Comparison of ENCODE assay signal across 1 cellular context in the genomic region with DNA sequence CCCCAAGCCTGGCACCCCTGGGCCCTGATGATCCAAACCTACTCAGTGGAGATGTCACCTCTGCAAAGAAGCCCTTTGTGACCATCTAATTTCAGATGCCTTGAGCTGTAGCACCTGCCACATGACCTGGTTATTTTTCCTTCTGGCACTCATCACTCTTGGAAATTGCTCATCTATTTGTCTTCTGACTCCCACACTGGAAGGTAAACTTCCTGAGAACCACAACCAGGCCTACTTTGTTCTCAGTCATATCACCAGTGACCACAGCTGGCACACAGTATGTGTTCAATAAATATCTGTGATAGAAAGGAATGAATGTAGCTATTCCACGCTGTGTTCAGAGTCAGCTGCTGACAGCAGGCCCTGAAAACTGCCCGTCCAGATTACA.
TF ChIP-seq lines count a peak whose summit lies in the region.

No MANE protein-coding gene starts in this region.

TF ChIP-seq in A549, 52 proteins besides CTCF, POLR2A, EP300 and RAD21 (continued from another document):
- TF ChIP-seq, protein P1, sequence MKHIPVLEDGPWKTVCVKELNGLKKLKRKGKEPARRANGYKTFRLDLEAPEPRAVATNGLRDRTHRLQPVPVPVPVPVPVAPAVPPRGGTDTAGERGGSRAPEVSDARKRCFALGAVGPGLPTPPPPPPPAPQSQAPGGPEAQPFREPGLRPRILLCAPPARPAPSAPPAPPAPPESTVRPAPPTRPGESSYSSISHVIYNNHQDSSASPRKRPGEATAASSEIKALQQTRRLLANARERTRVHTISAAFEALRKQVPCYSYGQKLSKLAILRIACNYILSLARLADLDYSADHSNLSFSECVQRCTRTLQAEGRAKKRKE (CRISPR knock-in tag; IDR thresholded peaks at IDR 0.05; ENCODE audit: low read depth): peak; percentile 30; the same call in 1 of the 2 replicates
- TF ChIP-seq RARB (CRISPR knock-in tag; IDR thresholded peaks at IDR 0.05) (no peak), POLR2AphosphoS2 (conservative IDR thresholded peaks at IDR 0.05; ENCODE audit: low read length) (no peak), NR3C1 (IDR thresholded peaks at IDR 0.05) (no peak), ZC3H11A (IDR thresholded peaks at IDR 0.05) (no peak), NPAS2 (CRISPR knock-in tag; IDR thresholded peaks at IDR 0.05; ENCODE audit: borderline replicate concordance) (no peak), EHMT2 (IDR thresholded peaks at IDR 0.05; ENCODE audit: low read depth) (no peak), EHF (CRISPR knock-in tag; IDR thresholded peaks at IDR 0.05) (no peak), SREBF2 (IDR thresholded peaks at IDR 0.05) (no peak), FOXS1 (CRISPR knock-in tag; IDR thresholded peaks at IDR 0.05) (no peak), HOXA7 (CRISPR knock-in tag; IDR thresholded peaks at IDR 0.05) (no peak), CBX2 (IDR thresholded peaks at IDR 0.05; ENCODE audit: borderline replicate concordance, low read depth) (no peak), BHLHE40 (IDR thresholded peaks at IDR 0.05; ENCODE audit: low read depth, low read length) (no peak), GATA3 (IDR thresholded peaks at IDR 0.05; ENCODE audit: borderline replicate concordance) (peak; percentile 76; the same call in 1 of the 2 replicates), RNF2 (IDR thresholded peaks at IDR 0.05; ENCODE audit: borderline replicate concordance, low read depth) (no peak), HDAC2 (IDR thresholded peaks at IDR 0.05) (no peak), RCOR1 (IDR thresholded peaks at IDR 0.05; ENCODE audit: low read depth, low read length) (no peak), KDM5A (IDR thresholded peaks at IDR 0.05) (no peak), HEYL (CRISPR knock-in tag; IDR thresholded peaks at IDR 0.05) (no peak), TP53 (CRISPR knock-in tag; IDR thresholded peaks at IDR 0.05) (no peak), CBX8 (IDR thresholded peaks at IDR 0.05) (no peak), PHF8 (IDR thresholded peaks at IDR 0.05; ENCODE audit: borderline replicate concordance, low read depth) (no peak), ZNF302 (CRISPR knock-in tag; IDR thresholded peaks at IDR 0.05) (no peak), HOXB13 (CRISPR knock-in tag; IDR thresholded peaks at IDR 0.05; ENCODE audit: low read depth) (0 out of 2 replicates have a peak, but pooled peaks have one; percentile 10), ZFP36 (IDR thresholded peaks at IDR 0.05; ENCODE audit: borderline replicate concordance, partially characterized antibody) (no peak), MAFK (IDR thresholded peaks at IDR 0.05; ENCODE audit: partially characterized antibody) (no peak)
- TF ChIP-seq, protein P2, sequence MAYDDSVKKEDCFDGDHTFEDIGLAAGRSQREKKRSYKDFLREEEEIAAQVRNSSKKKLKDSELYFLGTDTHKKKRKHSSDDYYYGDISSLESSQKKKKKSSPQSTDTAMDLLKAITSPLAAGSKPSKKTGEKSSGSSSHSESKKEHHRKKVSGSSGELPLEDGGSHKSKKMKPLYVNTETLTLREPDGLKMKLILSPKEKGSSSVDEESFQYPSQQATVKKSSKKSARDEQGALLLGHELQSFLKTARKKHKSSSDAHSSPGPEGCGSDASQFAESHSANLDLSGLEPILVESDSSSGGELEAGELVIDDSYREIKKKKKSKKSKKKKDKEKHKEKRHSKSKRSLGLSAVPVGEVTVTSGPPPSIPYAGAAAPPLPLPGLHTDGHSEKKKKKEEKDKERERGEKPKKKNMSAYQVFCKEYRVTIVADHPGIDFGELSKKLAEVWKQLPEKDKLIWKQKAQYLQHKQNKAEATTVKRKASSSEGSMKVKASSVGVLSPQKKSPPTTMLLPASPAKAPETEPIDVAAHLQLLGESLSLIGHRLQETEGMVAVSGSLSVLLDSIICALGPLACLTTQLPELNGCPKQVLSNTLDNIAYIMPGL (CRISPR knock-in tag; IDR thresholded peaks at IDR 0.05; ENCODE audit: borderline replicate concordance): no peak
- TF ChIP-seq, protein P3, sequence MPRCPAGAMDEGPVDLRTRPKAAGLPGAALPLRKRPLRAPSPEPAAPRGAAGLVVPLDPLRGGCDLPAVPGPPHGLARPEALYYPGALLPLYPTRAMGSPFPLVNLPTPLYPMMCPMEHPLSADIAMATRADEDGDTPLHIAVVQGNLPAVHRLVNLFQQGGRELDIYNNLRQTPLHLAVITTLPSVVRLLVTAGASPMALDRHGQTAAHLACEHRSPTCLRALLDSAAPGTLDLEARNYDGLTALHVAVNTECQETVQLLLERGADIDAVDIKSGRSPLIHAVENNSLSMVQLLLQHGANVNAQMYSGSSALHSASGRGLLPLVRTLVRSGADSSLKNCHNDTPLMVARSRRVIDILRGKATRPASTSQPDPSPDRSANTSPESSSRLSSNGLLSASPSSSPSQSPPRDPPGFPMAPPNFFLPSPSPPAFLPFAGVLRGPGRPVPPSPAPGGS (IDR thresholded peaks at IDR 0.05): peak; percentile 55; the same call in 1 of the 3 replicates
- TF ChIP-seq, protein P4, sequence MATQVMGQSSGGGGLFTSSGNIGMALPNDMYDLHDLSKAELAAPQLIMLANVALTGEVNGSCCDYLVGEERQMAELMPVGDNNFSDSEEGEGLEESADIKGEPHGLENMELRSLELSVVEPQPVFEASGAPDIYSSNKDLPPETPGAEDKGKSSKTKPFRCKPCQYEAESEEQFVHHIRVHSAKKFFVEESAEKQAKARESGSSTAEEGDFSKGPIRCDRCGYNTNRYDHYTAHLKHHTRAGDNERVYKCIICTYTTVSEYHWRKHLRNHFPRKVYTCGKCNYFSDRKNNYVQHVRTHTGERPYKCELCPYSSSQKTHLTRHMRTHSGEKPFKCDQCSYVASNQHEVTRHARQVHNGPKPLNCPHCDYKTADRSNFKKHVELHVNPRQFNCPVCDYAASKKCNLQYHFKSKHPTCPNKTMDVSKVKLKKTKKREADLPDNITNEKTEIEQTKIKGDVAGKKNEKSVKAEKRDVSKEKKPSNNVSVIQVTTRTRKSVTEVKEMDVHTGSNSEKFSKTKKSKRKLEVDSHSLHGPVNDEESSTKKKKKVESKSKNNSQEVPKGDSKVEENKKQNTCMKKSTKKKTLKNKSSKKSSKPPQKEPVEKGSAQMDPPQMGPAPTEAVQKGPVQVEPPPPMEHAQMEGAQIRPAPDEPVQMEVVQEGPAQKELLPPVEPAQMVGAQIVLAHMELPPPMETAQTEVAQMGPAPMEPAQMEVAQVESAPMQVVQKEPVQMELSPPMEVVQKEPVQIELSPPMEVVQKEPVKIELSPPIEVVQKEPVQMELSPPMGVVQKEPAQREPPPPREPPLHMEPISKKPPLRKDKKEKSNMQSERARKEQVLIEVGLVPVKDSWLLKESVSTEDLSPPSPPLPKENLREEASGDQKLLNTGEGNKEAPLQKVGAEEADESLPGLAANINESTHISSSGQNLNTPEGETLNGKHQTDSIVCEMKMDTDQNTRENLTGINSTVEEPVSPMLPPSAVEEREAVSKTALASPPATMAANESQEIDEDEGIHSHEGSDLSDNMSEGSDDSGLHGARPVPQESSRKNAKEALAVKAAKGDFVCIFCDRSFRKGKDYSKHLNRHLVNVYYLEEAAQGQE (IDR thresholded peaks at IDR 0.05): no peak
- TF ChIP-seq, protein P5, sequence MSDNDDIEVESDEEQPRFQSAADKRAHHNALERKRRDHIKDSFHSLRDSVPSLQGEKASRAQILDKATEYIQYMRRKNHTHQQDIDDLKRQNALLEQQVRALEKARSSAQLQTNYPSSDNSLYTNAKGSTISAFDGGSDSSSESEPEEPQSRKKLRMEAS (IDR thresholded peaks at IDR 0.05): peak; percentile 26; the same call in 1 of the 2 replicates
